In genomic region chr1:44592208-44593145, GRCh38 we compare ENCODE assay signal across 23 cellular contexts.
A peak's percentile ranks its signal among the peaks of the same experiment; 100 is the strongest.
DNase-seq lines count a peak whose midpoint lies in the region; FAIRE-seq lines count a peak whose summit lies in the region.
"Had no signal": no experiment of that assay in that cellular context is flagged by ENCODE, and none has a peak within 500 bp of the region (broad histone marks: within the 10 kb centered on the region; RNA-seq: fewer than 3 reads in every experiment).

No MANE protein-coding gene starts in this region.

- no peaks in the 10 kb centered on the region for H3K9me3 Mint-ChIP-seq in activated T-helper 1 cell treated with anti-CD3 and anti-CD28 coated beads, Interleukin-12 subunit alpha, Interleukin-12 subunit beta, Interleukin-2, Interleukin-4 antibody, amounts not matched to agents 30 ng/mL and 10 ng/mL and 1 ng/mL, durations not matched to agents 14 hours and 24 hours and 36 hours
- H3K9me3 Mint-ChIP-seq: central memory CD8-positive, alpha-beta T cell had no signal

- H3K9ac ChIP-seq in HUES64 (ENCODE audit: low read depth, low read length): 0 out of 2 replicates have a peak overlapping the region, but pooled peaks have one; percentile 14
- H3K9ac ChIP-seq: SK-N-SH had no signal

- peaks cover 3% of the 10 kb centered on the region for H3K27me3 Mint-ChIP-seq in activated T-helper 1 cell treated with anti-CD3 and anti-CD28 coated beads, Interleukin-12 subunit alpha, Interleukin-12 subunit beta, Interleukin-2, Interleukin-4 antibody, amounts not matched to agents 30 ng/mL and 10 ng/mL and 1 ng/mL, durations not matched to agents 14 hours and 24 hours and 36 hours (ENCODE audit: insufficient read depth)
- H3K27me3 Mint-ChIP-seq: central memory CD8-positive, alpha-beta T cell had no signal

- no peaks in the 10 kb centered on the region for H3K4me1 Mint-ChIP-seq in activated T-helper 1 cell treated with anti-CD3 and anti-CD28 coated beads, Interleukin-12 subunit alpha, Interleukin-12 subunit beta, Interleukin-2, Interleukin-4 antibody, amounts not matched to agents 30 ng/mL and 10 ng/mL and 1 ng/mL, durations not matched to agents 14 hours and 24 hours and 36 hours (ENCODE audit: low read depth)
- H3K4me1 Mint-ChIP-seq: central memory CD8-positive, alpha-beta T cell had no signal

- peaks cover 23% of the 10 kb centered on the region for H3K4me1 ChIP-seq in HUES64 (ENCODE audit: insufficient read depth, low read length)
- H3K4me1 ChIP-seq in small intestine (ENCODE audit: control insufficient read depth in 2 of 2, insufficient read depth in 1 of 2, low read depth in 1 of 2, low read length in 1 of 2): peaks cover 0 to under 1% of the 10 kb centered on the region in 2 donors

- H3K9me3 ChIP-seq in HUES64 (ENCODE audit: insufficient read depth, low read depth, low read length): no peaks in the 10 kb centered on the region
- no peaks in the 10 kb centered on the region for H3K9me3 ChIP-seq in small intestine (ENCODE audit: control insufficient read depth, low read depth)
- H3K9me3 ChIP-seq: neutrophil, SK-N-SH, thoracic aorta had no signal

- 62% methylated on average over 12 of the region's 12 CpGs for WGBS in HUES64
- 82 to 86% (median 82%) methylated on average over 12 of the region's 12 CpGs for WGBS in small intestine, 3 donors

- H3K27ac ChIP-seq in HUES64 (ENCODE audit: low read depth, low read length) (no peak overlapping the region), caudate nucleus (ENCODE audit: low read depth, low read length) (peak overlapping the region; percentile 99), small intestine (ENCODE audit: low read depth in 1 of 2, low read length in 1 of 2) (no peak overlapping the region)
- H3K27ac ChIP-seq: neutrophil, thoracic aorta had no signal

- H3K27ac Mint-ChIP-seq in activated T-helper 1 cell treated with anti-CD3 and anti-CD28 coated beads, Interleukin-12 subunit alpha, Interleukin-12 subunit beta, Interleukin-2, Interleukin-4 antibody, amounts not matched to agents 30 ng/mL and 10 ng/mL and 1 ng/mL, durations not matched to agents 14 hours and 24 hours and 36 hours: no peak overlapping the region

- H3K4me3 ChIP-seq in HUES64 (ENCODE audit: low read length) (no peak overlapping the region), small intestine (ENCODE audit: low read depth in 1 of 2, low read length in 2 of 2) (no peak overlapping the region)
- H3K4me3 ChIP-seq: thoracic aorta had no signal

- no peak for FAIRE-seq in small intestine (lab: Jason Lieb, UNC)
- FAIRE-seq: H54 had no signal

- intact Hi-C loops in activated T-helper 1 cell treated with anti-CD3 and anti-CD28 coated beads, Interleukin-12 subunit alpha, Interleukin-12 subunit beta, Interleukin-2, Interleukin-4 antibody, amounts not matched to agents 30 ng/mL and 10 ng/mL and 1 ng/mL, durations not matched to agents 14 hours and 24 hours and 36 hours (cut with micrococcal nuclease): no loop called here

- H3K27me3 ChIP-seq in HUES64 (ENCODE audit: insufficient read depth, low read length): peaks cover 13% of the 10 kb centered on the region; the same call in 1 of the 2 replicates
- no peaks in the 10 kb centered on the region for H3K27me3 ChIP-seq in small intestine (ENCODE audit: control insufficient read depth in 2 of 2, insufficient read depth in 2 of 2, low read length in 2 of 2)
- H3K27me3 ChIP-seq: neutrophil had no signal

- H3K36me3 ChIP-seq in HUES64 (ENCODE audit: insufficient read depth, low read length) (no peaks in the 10 kb centered on the region), small intestine (ENCODE audit: control insufficient read depth in 2 of 2, insufficient read depth in 2 of 2, low read length in 2 of 2) (no peaks in the 10 kb centered on the region)
- H3K36me3 ChIP-seq: neutrophil, thoracic aorta had no signal

- no peaks in the 10 kb centered on the region for H3K36me3 Mint-ChIP-seq in activated T-helper 1 cell treated with anti-CD3 and anti-CD28 coated beads, Interleukin-12 subunit alpha, Interleukin-12 subunit beta, Interleukin-2, Interleukin-4 antibody, amounts not matched to agents 30 ng/mL and 10 ng/mL and 1 ng/mL, durations not matched to agents 14 hours and 24 hours and 36 hours (ENCODE audit: low read depth)

- no peak overlapping the region for H3K4me3 Mint-ChIP-seq in activated T-helper 1 cell treated with anti-CD3 and anti-CD28 coated beads, Interleukin-12 subunit alpha, Interleukin-12 subunit beta, Interleukin-2, Interleukin-4 antibody, amounts not matched to agents 30 ng/mL and 10 ng/mL and 1 ng/mL, durations not matched to agents 14 hours and 24 hours and 36 hours
- H3K4me3 Mint-ChIP-seq: central memory CD8-positive, alpha-beta T cell had no signal

- peak in 60 of 61 donors; percentile 11 to 97 (median 90) for DNase-seq in caudate nucleus (lab: John Stamatoyannopoulos, UW)
- DNase-seq in medulla oblongata (ENCODE audit: extremely low spot score): peak; percentile 96
- peak; percentile 24 for DNase-seq in small intestine
- DNase-seq in stimulated activated CD4-positive, alpha-beta T cell treated with anti-CD3 and anti-CD28 coated beads, Interleukin-4, amount 100 ng/mL, for 24 hours: no peak
- DNase-seq in NCI-H1694 (lab: John Stamatoyannopoulos, UW): no peak
- DNase-seq in mucosa of gallbladder (ENCODE audit: low spot score): no peak
- DNase-seq in activated T-helper 1 cell treated with anti-CD3 and anti-CD28 coated beads, Interleukin-12 subunit alpha, Interleukin-12 subunit beta, Interleukin-2, Interleukin-4 antibody, amounts not matched to agents 30 ng/mL and 10 ng/mL and 1 ng/mL, durations not matched to agents 14 hours and 24 hours and 36 hours (ENCODE audit: low spot score): no peak
- DNase-seq: activated CD4-positive, CD25-positive, alpha-beta regulatory T cell treated with anti-CD3 and anti-CD28 coated beads, Interleukin-2, amount 50 U/mL, for 72 hours; COR-L47; effector memory CD4-positive, alpha-beta T cell; glutamatergic neuron; islet precursor cell; mesenchymal stem cell; NCI-H1417; NCI-H2171 treated with DMSO at 0.1 percent for 48 hours; NCI-H82; SK-N-SH; T-helper 9 cell had no signal

Comparison
In these comparisons a context has a peak if more than half of its experiments do, and no peak if none do; other contexts are left out.
1. DNase-seq: peak in caudate nucleus (60 of 61), medulla oblongata (single experiment) and small intestine (single experiment); none in stimulated activated CD4-positive, alpha-beta T cell treated with anti-CD3 and anti-CD28 coated beads, Interleukin-4, amount 100 ng/mL, for 24 hours (single experiment), NCI-H1694 (single experiment), mucosa of gallbladder (single experiment) and activated T-helper 1 cell treated with anti-CD3 and anti-CD28 coated beads, Interleukin-12 subunit alpha, Interleukin-12 subunit beta, Interleukin-2, Interleukin-4 antibody, amounts not matched to agents 30 ng/mL and 10 ng/mL and 1 ng/mL, durations not matched to agents 14 hours and 24 hours and 36 hours (single experiment).